8 cellular contexts compared by ENCODE assay signal in genomic region chr2:211014906-211015305, GRCh38.
"Had no signal": no experiment of that assay in that cellular context is flagged by ENCODE, and none has a peak within 500 bp of the region (broad histone marks: within the 10 kb centered on the region; RNA-seq: fewer than 3 reads in every experiment).

No MANE protein-coding gene starts in this region.

- H3K27ac Mint-ChIP-seq: HFFc6 had no signal

- FAIRE-seq: K562 had no signal

- H3K9me3 ChIP-seq: HAP-1 had no signal

- DNase-seq: GOT3, H7, HFFc6, IMR-90, KG1 had no signal

- H3K36me3 ChIP-seq: HAP-1 had no signal

- ATAC-seq: HCT116, K562 had no signal

- H3K4me3 ChIP-seq: HAP-1, K562 had no signal

- H3K4me3 Mint-ChIP-seq: HFFc6 had no signal

- H3K4me1 ChIP-seq: HAP-1 had no signal
